ENCODE assay signal across 19 cellular contexts in the genomic region with DNA sequence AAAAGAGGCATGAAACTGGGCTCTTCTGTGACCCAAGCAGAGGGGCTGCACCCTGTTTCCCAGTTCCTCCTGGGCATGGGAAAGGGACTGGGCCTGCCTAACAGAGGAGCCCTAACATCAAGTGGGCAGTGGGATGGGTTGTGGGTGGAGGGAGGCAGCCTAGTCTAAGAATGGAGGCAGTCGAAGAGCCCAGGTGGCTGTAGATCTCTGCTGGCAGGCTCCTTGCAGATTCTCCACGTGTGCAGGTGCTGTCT.
DNase-seq lines count a peak whose midpoint lies in the region; ATAC-seq and TF ChIP-seq lines count a peak whose summit lies in the region.
"Had no signal": no experiment of that assay in that cellular context is flagged by ENCODE, and none has a peak within 500 bp of the region (broad histone marks: within the 10 kb centered on the region; RNA-seq: fewer than 3 reads in every experiment).

No MANE protein-coding gene starts in this region.

- dilution Hi-C loops in IMR-90 (cut with HindIII; ENCODE audit: low sequenced_read_pairs, unreplicated experiment): no loop called here

- H3K27ac ChIP-seq in IMR-90 (ENCODE audit: insufficient read depth, low read length): peak overlapping the region; percentile 82; the same call in 1 of the 2 replicates
- H3K27ac ChIP-seq in dorsolateral prefrontal cortex: peak overlapping the region in 50 of 59 donors; percentile 5 to 91 (median 64)
- H3K27ac ChIP-seq in osteoblast (ENCODE audit: low read depth, low read length): peak overlapping the region; percentile 58
- H3K27ac ChIP-seq in suprapubic skin: no peak overlapping the region

- WGBS in IMR-90 (ENCODE audit: extremely low coverage in 2 of 2, insufficient read length in 1 of 2), 2 experiments: no CpG with 5 or more reads among the region's 2 CpGs
- 55% methylated on average over 2 of the region's 2 CpGs for WGBS in suprapubic skin

- H3K27me3 ChIP-seq in IMR-90 (ENCODE audit: control insufficient read depth, insufficient read depth, low read length) (peaks cover 11% of the 10 kb centered on the region; the same call in 1 of the 2 replicates), dorsolateral prefrontal cortex (no peaks in the 10 kb centered on the region), osteoblast (ENCODE audit: insufficient read depth, low read length) (peaks cover 20% of the 10 kb centered on the region), suprapubic skin (no peaks in the 10 kb centered on the region)

- no peak overlapping the region for H3K4ac ChIP-seq in IMR-90 (ENCODE audit: low read depth, low read length)

- H3K9me1 ChIP-seq in IMR-90 (ENCODE audit: insufficient read depth, low read length): no peaks in the 10 kb centered on the region

- no TSS peak for BruUV-seq in IMR-90 (replicated peaks; lab: Mats Ljungman, UMichigan)

- no peak for TF ChIP-seq POLR2A in IMR-90 (IDR thresholded peaks at IDR 0.05; ENCODE audit: low read depth, low read length)
- no peak for TF ChIP-seq POLR2A in suprapubic skin (IDR thresholded peaks at IDR 0.05)

- POLR2A ChIA-PET in IMR-90 (lab: Charles Lee; ENCODE audit: unreplicated experiment): no interaction called here

- no peak overlapping the region for H3K23ac ChIP-seq in IMR-90 (ENCODE audit: low read depth, low read length)

- H3K14ac ChIP-seq in IMR-90 (replicated peaks; ENCODE audit: low read depth, low read length): no peak overlapping the region

- H3K18ac ChIP-seq in IMR-90 (ENCODE audit: low read depth, low read length): peak overlapping the region; percentile 63; the same call in 1 of the 2 replicates

- H3K4me2 ChIP-seq in IMR-90 (ENCODE audit: low read depth, low read length) (peak overlapping the region; percentile 42; the same call in 1 of the 2 replicates), osteoblast (ENCODE audit: insufficient read depth, low read length) (peak overlapping the region; percentile 11)
- H3K4me2 ChIP-seq: smooth muscle cell had no signal

- no peaks in the 10 kb centered on the region for H3K79me1 ChIP-seq in IMR-90 (ENCODE audit: low read depth in 1 of 2, low read length in 2 of 2)

- in situ Hi-C loops in IMR-90 (cut with MboI; ENCODE audit: low sequenced_read_pairs): no loop called here

- CTCF ChIA-PET in IMR-90 (lab: Yijun Ruan, JAX): no interaction called here

- no peak overlapping the region for H3K56ac ChIP-seq in IMR-90 (ENCODE audit: extremely low read depth, insufficient read depth, low read length)

- no peaks in the 10 kb centered on the region for H4K20me1 ChIP-seq in IMR-90 (ENCODE audit: insufficient read depth, low read length)
- no peaks in the 10 kb centered on the region for H4K20me1 ChIP-seq in osteoblast (ENCODE audit: insufficient read depth, low read length)

- 0 out of 4 replicates have a peak overlapping the region, but pooled peaks of 1 of the 2 experiments have one; percentile 22 for H4K8ac ChIP-seq in IMR-90 (ENCODE audit: low read depth in 2 of 2, low read length in 2 of 2)

- H3K79me2 ChIP-seq in osteoblast (ENCODE audit: insufficient read depth, low read length): no peaks in the 10 kb centered on the region

- no peak overlapping the region for H2AK9ac ChIP-seq in IMR-90 (replicated peaks; ENCODE audit: low read depth, low read length, poor library complexity)

- no peak overlapping the region for H2BK20ac ChIP-seq in IMR-90 (ENCODE audit: low read depth, low read length)

- no peak overlapping the region for H4K91ac ChIP-seq in IMR-90 (ENCODE audit: insufficient read depth, low read depth, low read length)

- H3K4me1 ChIP-seq in IMR-90 (ENCODE audit: control insufficient read depth, insufficient read depth, low read length) (peaks cover 17% of the 10 kb centered on the region; the same call in 1 of the 2 replicates), osteoblast (ENCODE audit: insufficient read depth, low read length) (peaks cover 34% of the 10 kb centered on the region), suprapubic skin (peaks cover 20% of the 10 kb centered on the region)

- TF ChIP-seq RAD21 in IMR-90 (IDR thresholded peaks at IDR 0.05; ENCODE audit: low read length): no peak

- no peak for TF ChIP-seq EP300 in suprapubic skin (IDR thresholded peaks at IDR 0.05)

- H3K36me3 ChIP-seq in IMR-90 (ENCODE audit: control insufficient read depth, insufficient read depth, low read length): no peaks in the 10 kb centered on the region
- no peaks in the 10 kb centered on the region for H3K36me3 ChIP-seq in osteoblast (ENCODE audit: insufficient read depth, low read length)
- no peaks in the 10 kb centered on the region for H3K36me3 ChIP-seq in suprapubic skin

- no peak overlapping the region for H3K4me3 ChIP-seq in IMR-90 (ENCODE audit: insufficient read depth, low read depth, low read length)
- H3K4me3 ChIP-seq in dorsolateral prefrontal cortex: no peak overlapping the region
- H3K4me3 ChIP-seq in osteoblast (ENCODE audit: insufficient read depth, low read length): no peak overlapping the region
- H3K4me3 ChIP-seq in suprapubic skin: no peak overlapping the region
- H3K4me3 ChIP-seq: smooth muscle cell had no signal

- peak overlapping the region; percentile 58; the same call in 1 of the 2 replicates for H4K5ac ChIP-seq in IMR-90 (ENCODE audit: low read depth, low read length)

- no peak for ATAC-seq in IMR-90 (ENCODE audit: low read depth)
- ATAC-seq in GM18511 (IDR thresholded peaks at IDR 0.05; ENCODE audit: unreplicated experiment): no peak
- ATAC-seq: activated CD8-positive, alpha-beta T cell treated with anti-CD3 and anti-CD28 coated beads for 36 hours; esophagus mucosa had no signal

- DNase-seq in AG20443 (ENCODE audit: low spot score): peak; percentile 14
- DNase-seq in IMR-90: no peak
- no peak for DNase-seq in dorsolateral prefrontal cortex
- no peak for DNase-seq in osteoblast (ENCODE audit: insufficient read length, low spot score, missing footprints)
- no peak for DNase-seq in HuH-7.5 (ENCODE audit: low spot score)
- no peak for DNase-seq in NCI-H2029 (lab: John Stamatoyannopoulos, UW)
- no peak for DNase-seq in suprapubic skin (ENCODE audit: low spot score in 2 of 2)
- DNase-seq: activated B cell treated with CpG ODN at 0.5 μM for 24 hours; activated CD8-positive, alpha-beta T cell treated with anti-CD3 and anti-CD28 coated beads for 36 hours; activated gamma-delta T cell treated with Interleukin-2 at 50 U/mL for 16 hours; central memory CD4-positive, alpha-beta T cell; effector CD8-positive, alpha-beta T cell; KG1; left cardiac atrium; NCI-H187; stimulated activated CD4-positive, alpha-beta T cell treated with anti-CD3 and anti-CD28 coated beads, Interleukin-4, amount 100 ng/mL, for 1 hour had no signal

- no peak overlapping the region for H2BK5ac ChIP-seq in IMR-90 (ENCODE audit: low read depth, low read length, poor library complexity, severe bottlenecking)

- no peak overlapping the region for H2BK15ac ChIP-seq in IMR-90 (ENCODE audit: low read depth, low read length)

- H2BK120ac ChIP-seq in IMR-90 (ENCODE audit: low read depth, low read length): no peak overlapping the region

- intact Hi-C loops in IMR-90 (cut with micrococcal nuclease) (no loop called here), dorsolateral prefrontal cortex (cut with DNase I) (no loop called here)

- H2AK5ac ChIP-seq in IMR-90 (ENCODE audit: low read depth, low read length): no peak overlapping the region

- H3K9me3 ChIP-seq in IMR-90 (ENCODE audit: control insufficient read depth, insufficient read depth, low read length) (no peaks in the 10 kb centered on the region), osteoblast (ENCODE audit: low read depth, low read length) (no peaks in the 10 kb centered on the region), suprapubic skin (no peaks in the 10 kb centered on the region)

- TF ChIP-seq CTCF in IMR-90 (conservative IDR thresholded peaks at IDR 0.05; ENCODE audit: low read depth, low read length) (no peak), dorsolateral prefrontal cortex (IDR thresholded peaks at IDR 0.05 in 54 of 56, conservative IDR thresholded peaks at IDR 0.05 in 2 of 56; ENCODE audit: low read depth in 1 of 56, partially characterized antibody in 56 of 56) (no peak), osteoblast (IDR thresholded peaks at IDR 0.05; ENCODE audit: extremely low read depth, low read depth, low read length) (no peak), suprapubic skin (IDR thresholded peaks at IDR 0.05) (no peak)

- H2AFZ ChIP-seq in IMR-90 (replicated peaks; ENCODE audit: low read length, poor library complexity) (peak overlapping the region; percentile 68), osteoblast (ENCODE audit: low read length) (peak overlapping the region; percentile 26)

- H3K9ac ChIP-seq in IMR-90 (ENCODE audit: low read depth, low read length): no peak overlapping the region

TF ChIP-seq in IMR-90, 13 proteins besides CTCF, POLR2A, EP300 and RAD21 (continues in another document):
- no peak for TF ChIP-seq ELK1 (IDR thresholded peaks at IDR 0.05; ENCODE audit: borderline replicate concordance, low read depth, low read length)
- no peak for TF ChIP-seq CEBPB (IDR thresholded peaks at IDR 0.05; ENCODE audit: low read depth, low read length)
- no peak for TF ChIP-seq MAFK (IDR thresholded peaks at IDR 0.05; ENCODE audit: low read depth, low read length)
- TF ChIP-seq MXI1 (IDR thresholded peaks at IDR 0.05; ENCODE audit: borderline replicate concordance, low read depth, low read length): no peak
- TF ChIP-seq RFX5 (IDR thresholded peaks at IDR 0.05; ENCODE audit: low read depth, low read length): no peak
- no peak for TF ChIP-seq MAZ (IDR thresholded peaks at IDR 0.05; ENCODE audit: borderline replicate concordance, low read depth, low read length)
- TF ChIP-seq BHLHE40 (IDR thresholded peaks at IDR 0.05; ENCODE audit: low read depth, low read length): no peak
- no peak for TF ChIP-seq RCOR1 (IDR thresholded peaks at IDR 0.05; ENCODE audit: insufficient replicate concordance, low read length)
- no peak for TF ChIP-seq USF2 (IDR thresholded peaks at IDR 0.05; ENCODE audit: low read depth, low read length)
- TF ChIP-seq SMC3 (IDR thresholded peaks at IDR 0.05; ENCODE audit: low read depth, low read length): no peak
